In genomic region chr14:49852351-49853157, GRCh38 we compare ENCODE assay signal across 8 cellular contexts. TPM values are rescaled to one million over a fixed set of nuclear protein-coding genes. Genes with fewer than 3 reads are reported as not detected.
DNase-seq lines count a peak whose midpoint lies in the region; ATAC-seq and TF ChIP-seq lines count a peak whose summit lies in the region.

A gene with protein sequence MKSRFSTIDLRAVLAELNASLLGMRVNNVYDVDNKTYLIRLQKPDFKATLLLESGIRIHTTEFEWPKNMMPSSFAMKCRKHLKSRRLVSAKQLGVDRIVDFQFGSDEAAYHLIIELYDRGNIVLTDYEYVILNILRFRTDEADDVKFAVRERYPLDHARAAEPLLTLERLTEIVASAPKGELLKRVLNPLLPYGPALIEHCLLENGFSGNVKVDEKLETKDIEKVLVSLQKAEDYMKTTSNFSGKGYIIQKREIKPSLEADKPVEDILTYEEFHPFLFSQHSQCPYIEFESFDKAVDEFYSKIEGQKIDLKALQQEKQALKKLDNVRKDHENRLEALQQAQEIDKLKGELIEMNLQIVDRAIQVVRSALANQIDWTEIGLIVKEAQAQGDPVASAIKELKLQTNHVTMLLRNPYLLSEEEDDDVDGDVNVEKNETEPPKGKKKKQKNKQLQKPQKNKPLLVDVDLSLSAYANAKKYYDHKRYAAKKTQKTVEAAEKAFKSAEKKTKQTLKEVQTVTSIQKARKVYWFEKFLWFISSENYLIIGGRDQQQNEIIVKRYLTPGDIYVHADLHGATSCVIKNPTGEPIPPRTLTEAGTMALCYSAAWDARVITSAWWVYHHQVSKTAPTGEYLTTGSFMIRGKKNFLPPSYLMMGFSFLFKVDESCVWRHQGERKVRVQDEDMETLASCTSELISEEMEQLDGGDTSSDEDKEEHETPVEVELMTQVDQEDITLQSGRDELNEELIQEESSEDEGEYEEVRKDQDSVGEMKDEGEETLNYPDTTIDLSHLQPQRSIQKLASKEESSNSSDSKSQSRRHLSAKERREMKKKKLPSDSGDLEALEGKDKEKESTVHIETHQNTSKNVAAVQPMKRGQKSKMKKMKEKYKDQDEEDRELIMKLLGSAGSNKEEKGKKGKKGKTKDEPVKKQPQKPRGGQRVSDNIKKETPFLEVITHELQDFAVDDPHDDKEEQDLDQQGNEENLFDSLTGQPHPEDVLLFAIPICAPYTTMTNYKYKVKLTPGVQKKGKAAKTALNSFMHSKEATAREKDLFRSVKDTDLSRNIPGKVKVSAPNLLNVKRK (minus strand): TSS chr14:49852788. CDS start chr14:49852753, 35 bp downstream.

- peaks cover 12% of the 10 kb centered on the region for H3K4me1 ChIP-seq in upper lobe of right lung

- H3K9me3 Mint-ChIP-seq in activated naive CD8-positive, alpha-beta T cell treated with anti-CD3 and anti-CD28 coated beads, Interleukin-2, amount 50 U/mL, for 24 hours: no peaks in the 10 kb centered on the region

- H3K4me3 ChIP-seq in GM12865 (ENCODE audit: low read depth, low read length) (peak within 1 kb of the TSS; percentile 74), upper lobe of right lung (peak within 1 kb of the TSS; percentile 91)

- ATAC-seq in HG02623 (IDR thresholded peaks at IDR 0.05; ENCODE audit: unreplicated experiment) (peak; percentile 79), upper lobe of right lung (peak; percentile 94)
- ATAC-seq in activated naive CD8-positive, alpha-beta T cell treated with anti-CD3 and anti-CD28 coated beads, Interleukin-2, amount 50 U/mL, for 24 hours: peak; percentile 86

- H3K9me3 ChIP-seq in upper lobe of right lung: no peaks in the 10 kb centered on the region

- TF ChIP-seq CTCF in GM12865 (IDR thresholded peaks at IDR 0.05; ENCODE audit: insufficient read depth, low read depth, low read length, missing control alignments) (peak; percentile 76), upper lobe of right lung (IDR thresholded peaks at IDR 0.05) (peak; percentile 77)

- no peaks in the 10 kb centered on the region for H3K27me3 ChIP-seq in upper lobe of right lung

- H3K27ac Mint-ChIP-seq in activated naive CD8-positive, alpha-beta T cell treated with anti-CD3 and anti-CD28 coated beads, Interleukin-2, amount 50 U/mL, for 24 hours: peak within 1 kb of the TSS; percentile 98

- intact Hi-C loops in cardiac septum (cut with DNase I) (loop anchor here (10.0 kb wide), 1 partner anchor 218 kb away; the partner anchor contains the start of gene DNAAF2), posterior cingulate gyrus (cut with DNase I) (loop anchor here (1.0 to 5.0 kb wide), 4 partner anchors 22 to 252 kb away; partner anchors contain the start of gene KLHDC1), upper lobe of right lung (cut with DNase I) (no loop called here)

- peaks cover 26% of the 10 kb centered on the region for H3K36me3 Mint-ChIP-seq in activated naive CD8-positive, alpha-beta T cell treated with anti-CD3 and anti-CD28 coated beads, Interleukin-2, amount 50 U/mL, for 24 hours (ENCODE audit: low read depth)

- DNase-seq in GM12865 (ENCODE audit: low read depth) (peak; percentile 92), NCI-H1092 treated with DMSO at 0.1 percent for 48 hours (lab: John Stamatoyannopoulos, UW) (peak; percentile 99), SW 1271 (lab: John Stamatoyannopoulos, UW) (peak; percentile 85 to 97), cardiac septum (ENCODE audit: low spot score) (peak; percentile 95), posterior cingulate gyrus (peak; percentile 70 to 97 (median 88)), upper lobe of right lung (peak; percentile 94)
- DNase-seq in activated naive CD8-positive, alpha-beta T cell treated with anti-CD3 and anti-CD28 coated beads, Interleukin-2, amount 50 U/mL, for 24 hours: peak; percentile 85

- H3K36me3 ChIP-seq in upper lobe of right lung: peaks cover 32% of the 10 kb centered on the region

- peak within 1 kb of the TSS; percentile 96 for H3K4me3 Mint-ChIP-seq in activated naive CD8-positive, alpha-beta T cell treated with anti-CD3 and anti-CD28 coated beads, Interleukin-2, amount 50 U/mL, for 24 hours

- peak within 1 kb of the TSS; percentile 95 for H3K27ac ChIP-seq in upper lobe of right lung

- H3K27me3 Mint-ChIP-seq in activated naive CD8-positive, alpha-beta T cell treated with anti-CD3 and anti-CD28 coated beads, Interleukin-2, amount 50 U/mL, for 24 hours: no peaks in the 10 kb centered on the region

- H3K4me1 Mint-ChIP-seq in activated naive CD8-positive, alpha-beta T cell treated with anti-CD3 and anti-CD28 coated beads, Interleukin-2, amount 50 U/mL, for 24 hours: peaks cover 46% of the 10 kb centered on the region

RNA-seq across cellular contexts. Expression of the gene that starts here (rescaled TPM):
- 54.0 TPM for total RNA-seq in cardiac septum
- 57.4 TPM for total RNA-seq in upper lobe of right lung

Comparison
In these comparisons a context has a peak if more than half of its experiments do, and no peak if none do; other contexts are left out.
1. Peak in every context shown above with its lines: DNase-seq, ATAC-seq, H3K4me3 ChIP-seq and H3K27ac ChIP-seq.